In the genomic region with DNA sequence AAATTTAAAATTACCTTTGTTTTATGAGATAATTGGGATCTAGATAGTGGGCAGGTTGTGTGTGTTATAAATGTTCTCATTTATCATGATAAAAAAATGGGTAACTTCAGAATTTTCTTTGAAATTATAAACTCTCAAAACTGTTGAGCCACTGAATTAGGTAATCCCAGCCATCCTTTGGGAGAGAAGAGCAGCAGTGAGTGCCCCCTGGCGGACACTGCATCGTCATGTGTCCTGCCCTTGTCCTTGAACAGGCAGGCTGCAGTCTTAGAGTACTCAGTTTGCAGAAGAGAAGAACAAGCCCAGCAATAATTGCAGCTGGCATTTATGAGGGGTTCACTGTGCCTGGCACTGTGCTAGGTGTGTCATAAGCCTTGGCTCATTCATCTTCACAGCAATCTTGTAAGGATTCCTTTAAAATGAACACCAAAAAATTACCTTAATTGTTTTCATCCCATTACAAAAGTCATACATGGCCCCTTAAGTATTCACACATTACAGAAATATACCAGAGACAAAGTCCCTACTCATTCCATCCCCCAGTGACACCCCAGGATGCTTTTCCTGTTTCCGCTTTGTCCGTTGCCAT, we compare ENCODE assay signal across 8 cellular contexts.
A peak's percentile ranks its signal among the peaks of the same experiment; 100 is the strongest.
DNase-seq lines count a peak whose midpoint lies in the region; ATAC-seq and TF ChIP-seq lines count a peak whose summit lies in the region.

No MANE protein-coding gene starts in this region.

- H3K4me3 ChIP-seq in AG04449 (ENCODE audit: low read depth, low read length) (no peak overlapping the region), astrocyte of the cerebellum (ENCODE audit: low read depth, low read length) (no peak overlapping the region)

- POLR2A ChIA-PET in AG04449 (lab: Yijun Ruan, JAX): no interaction called here

- in situ Hi-C loops in astrocyte of the cerebellum (cut with HindIII; ENCODE audit: low sequenced_read_pairs): no loop called here

- peak; percentile 21 for DNase-seq in AG04449 (ENCODE audit: low read depth, low spot score)
- peak; percentile 77 for DNase-seq in GM19238 (ENCODE audit: insufficient read length, low spot score)
- peak; percentile 77 for DNase-seq in NCI-H1694 (lab: John Stamatoyannopoulos, UW)
- peak; percentile 12 for DNase-seq in T1000 (lab: John Stamatoyannopoulos, UW)
- peak; percentile 64 for DNase-seq in astrocyte of the cerebellum (ENCODE audit: low read depth)
- DNase-seq in hepatic stellate cell (ENCODE audit: low spot score): peak; percentile 95
- peak; percentile 66 for DNase-seq in smooth muscle cell of the brain vasculature (ENCODE audit: low read depth, low spot score)

- CTCF ChIA-PET in AG04449 (lab: Yijun Ruan, JAX): interaction anchor here (0.6 to 8.2 kb wide), 44 partner anchors 9 to 431 kb away, joined by 3 to 194 read pairs (median 5); a partner anchor contains a TSS

- ATAC-seq in GM19397 (IDR thresholded peaks at IDR 0.05; ENCODE audit: unreplicated experiment): no peak

- peak; percentile 86 for TF ChIP-seq CTCF in AG04449 (IDR thresholded peaks at IDR 0.05; ENCODE audit: insufficient read depth, low read length, missing control alignments)
- peak; percentile 89 for TF ChIP-seq CTCF in astrocyte of the cerebellum (IDR thresholded peaks at IDR 0.05; ENCODE audit: low read depth, low read length, missing control alignments)

Comparison
In these comparisons a context has a peak if more than half of its experiments do, and no peak if none do; other contexts are left out.
1. DNase-seq: peak in every context shown above with its lines; median percentile 95 in hepatic stellate cell; 77 in GM19238; 77 in NCI-H1694; 66 in smooth muscle cell of the brain vasculature; 64 in astrocyte of the cerebellum; 21 in AG04449; 12 in T1000.